Comparison of ENCODE assay signal across 8 cellular contexts in genomic region chr15:99454941-99455795, GRCh38.
A peak's percentile ranks its signal among the peaks of the same experiment; 100 is the strongest.
DNase-seq lines count a peak whose midpoint lies in the region; ATAC-seq and TF ChIP-seq lines count a peak whose summit lies in the region.

No MANE protein-coding gene starts in this region.

- H3K36me3 Mint-ChIP-seq in activated naive CD8-positive, alpha-beta T cell treated with anti-CD3 and anti-CD28 coated beads, Interleukin-2, amount 50 U/mL, for 24 hours (ENCODE audit: low read depth), result no peaks in the 10 kb centered on the region
- H3K36me3 Mint-ChIP-seq in H9 (ENCODE audit: insufficient read depth in 1 of 3, low read depth in 3 of 3), result no peaks in the 10 kb centered on the region

- no peak overlapping the region for H2BK12ac ChIP-seq in H9 (ENCODE audit: insufficient read length, low read depth, low read length)

- H3T11ph ChIP-seq in H9 (ENCODE audit: low read length), result no peak overlapping the region

- H2AK5ac ChIP-seq in H9 (ENCODE audit: insufficient read length, low read length), result no peak overlapping the region

- no peak overlapping the region for H2BK120ac ChIP-seq in H9 (ENCODE audit: low read depth, low read length, poor library complexity, severe bottlenecking)

- H3K4me1 Mint-ChIP-seq in activated naive CD8-positive, alpha-beta T cell treated with anti-CD3 and anti-CD28 coated beads, Interleukin-2, amount 50 U/mL, for 24 hours, result peaks cover 48% of the 10 kb centered on the region
- H3K4me1 Mint-ChIP-seq in H9, result peaks cover 3 to 8% of the 10 kb centered on the region in 2 experiments; a peak in 2 of 4 replicates

- H3K36me3 ChIP-seq in brain microvascular endothelial cell (replicated peaks) (no peaks in the 10 kb centered on the region), stomach smooth muscle (ENCODE audit: control insufficient read depth in 2 of 2, insufficient read depth in 2 of 2, low read length in 2 of 2) (no peaks in the 10 kb centered on the region)

- DNase-seq in HK-2 (ENCODE audit: unreplicated experiment), result peak; percentile 82
- DNase-seq in brain microvascular endothelial cell, result peak; percentile 96
- peak; percentile 96 for DNase-seq in kidney tubule cell (ENCODE audit: low spot score)
- DNase-seq in activated naive CD8-positive, alpha-beta T cell treated with anti-CD3 and anti-CD28 coated beads, Interleukin-2, amount 50 U/mL, for 24 hours, result no peak
- no peak for DNase-seq in NCI-H128 (lab: John Stamatoyannopoulos, UW; ENCODE audit: unreplicated experiment)
- DNase-seq in DMS153 treated with DMSO at 0.1 percent for 48 hours (lab: John Stamatoyannopoulos, UW; ENCODE audit: unreplicated experiment), result no peak
- DNase-seq in H9, result no peak

- peak overlapping the region in 1 of 2 donors; percentile 13 for H3K9ac ChIP-seq in stomach smooth muscle (ENCODE audit: low read length in 2 of 2)
- H3K9ac ChIP-seq in H9 (ENCODE audit: extremely low read depth, insufficient read length, low read length), result no peak overlapping the region

- H3K27ac ChIP-seq in brain microvascular endothelial cell, result peak overlapping the region; percentile 80
- peak overlapping the region; percentile 58 for H3K27ac ChIP-seq in stomach smooth muscle (ENCODE audit: low read length)
- H3K27ac ChIP-seq in H9 (ENCODE audit: insufficient read length, low read depth, low read length), result no peak overlapping the region

- no peak overlapping the region for H3K27ac Mint-ChIP-seq in activated naive CD8-positive, alpha-beta T cell treated with anti-CD3 and anti-CD28 coated beads, Interleukin-2, amount 50 U/mL, for 24 hours
- H3K27ac Mint-ChIP-seq in H9, result no peak overlapping the region; a peak in 1 of 7 replicates

- H2BK5ac ChIP-seq in H9 (ENCODE audit: insufficient read length, low read length), result no peak overlapping the region

- H3K4ac ChIP-seq in H9 (ENCODE audit: low read depth, low read length), result no peak overlapping the region

- no peak overlapping the region for H3K4me3 Mint-ChIP-seq in activated naive CD8-positive, alpha-beta T cell treated with anti-CD3 and anti-CD28 coated beads, Interleukin-2, amount 50 U/mL, for 24 hours
- H3K4me3 Mint-ChIP-seq in H9, result no peak overlapping the region

- H3K14ac ChIP-seq in H9 (ENCODE audit: insufficient read depth, low read length), result no peak overlapping the region

- no peak overlapping the region for H4K5ac ChIP-seq in H9 (ENCODE audit: insufficient read length, low read depth, low read length)

- H2BK20ac ChIP-seq in H9 (ENCODE audit: low read depth, low read length, poor library complexity, severe bottlenecking), result no peak overlapping the region

- H4K91ac ChIP-seq in H9 (ENCODE audit: insufficient read length, low read depth, low read length), result no peak overlapping the region

- H3K23me2 ChIP-seq in H9 (ENCODE audit: insufficient read length, low read depth, low read length, poor library complexity, severe bottlenecking), result no peaks in the 10 kb centered on the region

- H2AFZ ChIP-seq in H9 (ENCODE audit: low read length), result no peak overlapping the region

- no peak overlapping the region for H3K56ac ChIP-seq in H9 (ENCODE audit: insufficient read length, low read depth, low read length)

- H4K8ac ChIP-seq in H9 (replicated peaks; ENCODE audit: insufficient read length, low read depth, low read length), result no peak overlapping the region

- no peak overlapping the region for H3K23ac ChIP-seq in H9 (ENCODE audit: insufficient read length, low read depth, low read length)

- in situ Hi-C loops in brain microvascular endothelial cell (cut with HindIII; ENCODE audit: low pct_ligation_motif_present, low sequenced_read_pairs), result no loop called here

- no peak overlapping the region for H3K4me2 ChIP-seq in H9 (ENCODE audit: insufficient read depth, insufficient read length, low read length)

- H2BK15ac ChIP-seq in H9 (ENCODE audit: low read depth, low read length), result no peak overlapping the region

- ATAC-seq in activated naive CD8-positive, alpha-beta T cell treated with anti-CD3 and anti-CD28 coated beads, Interleukin-2, amount 50 U/mL, for 24 hours, result no peak

- no peak overlapping the region for H3K4me3 ChIP-seq in brain microvascular endothelial cell (ENCODE audit: low read depth, low read length)
- no peak overlapping the region for H3K4me3 ChIP-seq in stomach smooth muscle (ENCODE audit: low read length in 2 of 2)

- no peaks in the 10 kb centered on the region for H3K9me3 Mint-ChIP-seq in activated naive CD8-positive, alpha-beta T cell treated with anti-CD3 and anti-CD28 coated beads, Interleukin-2, amount 50 U/mL, for 24 hours
- peaks cover 0 to 3% of the 10 kb centered on the region in 2 experiments; a peak in 1 of 5 replicates for H3K9me3 Mint-ChIP-seq in H9

- no peaks in the 10 kb centered on the region for H4K20me1 ChIP-seq in H9 (ENCODE audit: control insufficient read depth, insufficient read depth, insufficient read length)

- H3K79me1 ChIP-seq in H9 (ENCODE audit: insufficient read depth, low read depth, low read length, poor library complexity, severe bottlenecking), result no peaks in the 10 kb centered on the region

- H3K9me3 ChIP-seq in stomach smooth muscle (ENCODE audit: control insufficient read depth in 2 of 2, low read length in 2 of 2) (no peaks in the 10 kb centered on the region), H9 (ENCODE audit: control insufficient read depth, low read depth, low read length) (no peaks in the 10 kb centered on the region)

- no peaks in the 10 kb centered on the region for H3K79me2 ChIP-seq in H9 (ENCODE audit: insufficient read depth, low read length)

- TF ChIP-seq CTCF in brain microvascular endothelial cell (IDR thresholded peaks at IDR 0.05; ENCODE audit: low read depth, low read length, missing control alignments) (no peak), H9 (conservative IDR thresholded peaks at IDR 0.05) (no peak)

- H3K18ac ChIP-seq in H9 (ENCODE audit: insufficient read length, low read depth, low read length), result no peak overlapping the region

- H3K4me1 ChIP-seq in stomach smooth muscle (ENCODE audit: control insufficient read depth, insufficient read depth, low read length), result peaks cover 34% of the 10 kb centered on the region
- H3K4me1 ChIP-seq in H9 (ENCODE audit: insufficient read depth, low read length), result no peaks in the 10 kb centered on the region

- H3K27me3 ChIP-seq in brain microvascular endothelial cell (replicated peaks) (no peaks in the 10 kb centered on the region), stomach smooth muscle (ENCODE audit: control insufficient read depth in 1 of 2, insufficient read depth in 2 of 2, low read length in 2 of 2) (no peaks in the 10 kb centered on the region), H9 (ENCODE audit: insufficient read depth, low read length) (no peaks in the 10 kb centered on the region)

- H3K27me3 Mint-ChIP-seq in activated naive CD8-positive, alpha-beta T cell treated with anti-CD3 and anti-CD28 coated beads, Interleukin-2, amount 50 U/mL, for 24 hours, result no peaks in the 10 kb centered on the region
- no peaks in the 10 kb centered on the region for H3K27me3 Mint-ChIP-seq in H9 (ENCODE audit: low read depth)

- WGBS in H9 (ENCODE audit: extremely low coverage, insufficient read length, low lambda C conversion rate), result no CpG with 5 or more reads among the region's 19 CpGs

Comparison
In these comparisons a context has a peak if more than half of its experiments do, and no peak if none do; other contexts are left out.
1. DNase-seq: peak in HK-2 (single experiment), brain microvascular endothelial cell (single experiment) and kidney tubule cell (single experiment); none in activated naive CD8-positive, alpha-beta T cell treated with anti-CD3 and anti-CD28 coated beads, Interleukin-2, amount 50 U/mL, for 24 hours (single experiment), NCI-H128 (single experiment), DMS153 treated with DMSO at 0.1 percent for 48 hours (single experiment) and H9 (single experiment).